Comparison of ENCODE assay signal across 9 cellular contexts in genomic region chr12:49127971-49128370, GRCh38. TPM values are rescaled to one million over a fixed set of nuclear protein-coding genes. Genes with fewer than 3 reads are reported as not detected.
DNase-seq lines count a peak whose midpoint lies in the region; ATAC-seq and TF ChIP-seq lines count a peak whose summit lies in the region.
"Not testable (repeated sequence)": the region's sequence is repeated elsewhere in the genome, so short reads cannot be mapped to it uniquely, and the experiment has no call there.
"Had no signal": no experiment of that assay in that cellular context is flagged by ENCODE, and none has a peak within 500 bp of the region (broad histone marks: within the 10 kb centered on the region; RNA-seq: fewer than 3 reads in every experiment).

No MANE protein-coding gene starts in this region.

- not testable (repeated sequence) for H3K4me3 ChIP-seq in CD4-positive, CD25-positive, alpha-beta regulatory T cell (ENCODE audit: low read depth, low read length); neutrophil (ENCODE audit: low read depth in 1 of 2, low read length in 1 of 2)
- peak overlapping the region; percentile 34 for H3K4me3 ChIP-seq in Loucy (ENCODE audit: low read length, poor library complexity, severe bottlenecking)

- CTCF ChIA-PET in activated CD4-positive, alpha-beta memory T cell treated with anti-CD3 and anti-CD28 coated beads for 36 hours (lab: Charles Lee), result interaction anchor here (1.4 to 1.9 kb wide), 3 partner anchors 17 to 64 kb away, joined by 4 to 9 read pairs (median 6); no protein-coding TSS in a partner anchor
- CTCF ChIA-PET in activated naive CD4-positive, alpha-beta T cell treated with anti-CD3 and anti-CD28 coated beads, Interleukin-2, amount 10 ng/mL, durations not matched to agents 7 days and 5 days (lab: Charles Lee), result interaction anchor here (1.0 kb wide), 1 partner anchor 63 kb away, joined by 3 read pairs; no protein-coding TSS in a partner anchor

- H3F3A ChIP-seq in Loucy (ENCODE audit: low read depth), result peaks cover 34% of the 10 kb centered on the region

- not testable (repeated sequence) for H3K9ac ChIP-seq in Loucy (ENCODE audit: low read depth, low read length, poor library complexity, severe bottlenecking)

- H2AFZ ChIP-seq in Loucy (ENCODE audit: low read length), result not testable (repeated sequence)

- DNase-seq in CD4-positive, CD25-positive, alpha-beta regulatory T cell; activated CD4-positive, alpha-beta memory T cell treated with anti-CD3 and anti-CD28 coated beads for 36 hours; activated naive CD4-positive, alpha-beta T cell treated with anti-CD3 and anti-CD28 coated beads, Interleukin-2, amount 10 ng/mL, durations not matched to agents 7 days and 5 days; endothelial cell (ENCODE audit: low spot score): not testable (repeated sequence)

- H3K4me3 Mint-ChIP-seq in CD4-positive, CD25-positive, alpha-beta regulatory T cell, result peak overlapping the region; percentile 48 to 85 (median 70)
- peak overlapping the region; percentile 54 for H3K4me3 Mint-ChIP-seq in activated CD4-positive, alpha-beta memory T cell treated with anti-CD3 and anti-CD28 coated beads for 36 hours
- H3K4me3 Mint-ChIP-seq in activated naive CD4-positive, alpha-beta T cell treated with anti-CD3 and anti-CD28 coated beads, Interleukin-2, amount 10 ng/mL, durations not matched to agents 7 days and 5 days, result peak overlapping the region; percentile 40
- H3K4me3 Mint-ChIP-seq in endothelial cell (ENCODE audit: unreplicated experiment), result peak overlapping the region; percentile 72

- H3K4me1 ChIP-seq in CD4-positive, CD25-positive, alpha-beta regulatory T cell (ENCODE audit: control insufficient read depth, insufficient read depth, low read length, poor library complexity, severe bottlenecking), result peaks cover 30% of the 10 kb centered on the region
- peaks cover 24% of the 10 kb centered on the region for H3K4me1 ChIP-seq in Loucy (ENCODE audit: insufficient read depth, low read length, poor library complexity, severe bottlenecking)
- H3K4me1 ChIP-seq in neutrophil (ENCODE audit: control insufficient read depth in 1 of 2, insufficient read depth in 1 of 2, low read depth in 1 of 2, low read length in 1 of 2), result peaks cover 29% of the 10 kb centered on the region in 2 experiments

- not testable (repeated sequence) for ATAC-seq in CD4-positive, CD25-positive, alpha-beta regulatory T cell (ENCODE audit: low read depth in 2 of 2)

- not testable (repeated sequence) for H3K27me3 Mint-ChIP-seq in CD4-positive, CD25-positive, alpha-beta regulatory T cell; activated CD4-positive, alpha-beta memory T cell treated with anti-CD3 and anti-CD28 coated beads for 36 hours
- peaks cover 12% of the 10 kb centered on the region for H3K27me3 Mint-ChIP-seq in activated naive CD4-positive, alpha-beta T cell treated with anti-CD3 and anti-CD28 coated beads, Interleukin-2, amount 10 ng/mL, durations not matched to agents 7 days and 5 days
- H3K27me3 Mint-ChIP-seq in endothelial cell (ENCODE audit: unreplicated experiment), result peaks cover 15% of the 10 kb centered on the region

- peaks cover 24 to 54% (median 38%) of the 10 kb centered on the region in 4 donors for H3K4me1 Mint-ChIP-seq in CD4-positive, CD25-positive, alpha-beta regulatory T cell
- H3K4me1 Mint-ChIP-seq in activated CD4-positive, alpha-beta memory T cell treated with anti-CD3 and anti-CD28 coated beads for 36 hours (ENCODE audit: low read depth), result peaks cover 35% of the 10 kb centered on the region
- H3K4me1 Mint-ChIP-seq in activated naive CD4-positive, alpha-beta T cell treated with anti-CD3 and anti-CD28 coated beads, Interleukin-2, amount 10 ng/mL, durations not matched to agents 7 days and 5 days, result peaks cover 45% of the 10 kb centered on the region
- H3K4me1 Mint-ChIP-seq in endothelial cell (ENCODE audit: unreplicated experiment), result peaks cover 25% of the 10 kb centered on the region

- peaks cover 19% of the 10 kb centered on the region for H3K36me3 ChIP-seq in CD4-positive, CD25-positive, alpha-beta regulatory T cell (ENCODE audit: control insufficient read depth, insufficient read depth, low read length)
- H3K36me3 ChIP-seq in Loucy (ENCODE audit: insufficient read depth, low read length) (peaks cover 35% of the 10 kb centered on the region), neutrophil (peaks cover 33% of the 10 kb centered on the region)

- peak overlapping the region in 2 of 3 donors; percentile 79 to 82 for H3K27ac Mint-ChIP-seq in CD4-positive, CD25-positive, alpha-beta regulatory T cell
- peak overlapping the region; percentile 70 for H3K27ac Mint-ChIP-seq in activated CD4-positive, alpha-beta memory T cell treated with anti-CD3 and anti-CD28 coated beads for 36 hours
- H3K27ac Mint-ChIP-seq in activated naive CD4-positive, alpha-beta T cell treated with anti-CD3 and anti-CD28 coated beads, Interleukin-2, amount 10 ng/mL, durations not matched to agents 7 days and 5 days, result peak overlapping the region; percentile 5
- H3K27ac Mint-ChIP-seq in endothelial cell (ENCODE audit: unreplicated experiment), result not testable (repeated sequence)

- POLR2A ChIA-PET in activated CD4-positive, alpha-beta memory T cell treated with anti-CD3 and anti-CD28 coated beads for 36 hours (lab: Charles Lee), result interaction anchor here (0.8 to 1.1 kb wide), 4 partner anchors 15 to 64 kb away, joined by 3 to 6 read pairs (median 3); partner anchors contain the start of gene LMBR1L

- not testable (repeated sequence) for H3K27ac ChIP-seq in CD4-positive, CD25-positive, alpha-beta regulatory T cell (ENCODE audit: insufficient read depth, low read length, poor library complexity, severe bottlenecking)
- H3K27ac ChIP-seq in neutrophil, result peak overlapping the region; percentile 41

- H3K79me2 ChIP-seq in Loucy (ENCODE audit: insufficient read depth, low read length), result peaks cover 53% of the 10 kb centered on the region

- not testable (repeated sequence) for H3K9me2 ChIP-seq in Loucy (replicated peaks; ENCODE audit: low read depth, low read length)

- H3K9me3 ChIP-seq in CD4-positive, CD25-positive, alpha-beta regulatory T cell (ENCODE audit: control insufficient read depth in 2 of 2, low read length in 2 of 2); Loucy (ENCODE audit: insufficient read depth, low read depth, low read length); neutrophil: not testable (repeated sequence)

- intact Hi-C loops in activated CD4-positive, alpha-beta memory T cell treated with anti-CD3 and anti-CD28 coated beads for 36 hours (cut with micrococcal nuclease), result not testable (repeated sequence)

- H3K9me3 Mint-ChIP-seq in CD4-positive, CD25-positive, alpha-beta regulatory T cell; activated CD4-positive, alpha-beta memory T cell treated with anti-CD3 and anti-CD28 coated beads for 36 hours; activated naive CD4-positive, alpha-beta T cell treated with anti-CD3 and anti-CD28 coated beads, Interleukin-2, amount 10 ng/mL, durations not matched to agents 7 days and 5 days; endothelial cell (ENCODE audit: unreplicated experiment): not testable (repeated sequence)

- H3K4me2 ChIP-seq in Loucy (ENCODE audit: low read depth, low read length, poor library complexity, severe bottlenecking), result peak overlapping the region; percentile 60

- H4K20me1 ChIP-seq in Loucy (ENCODE audit: insufficient read depth, low read length, poor library complexity, severe bottlenecking), result peaks cover 41% of the 10 kb centered on the region

- H3K27me3 ChIP-seq in CD4-positive, CD25-positive, alpha-beta regulatory T cell (ENCODE audit: control insufficient read depth, insufficient read depth, low read length); neutrophil: not testable (repeated sequence)
- H3K27me3 ChIP-seq in Loucy (ENCODE audit: insufficient read depth, low read length, poor library complexity, severe bottlenecking), result peaks cover 11% of the 10 kb centered on the region

- peaks cover 22% of the 10 kb centered on the region for H3K36me3 Mint-ChIP-seq in CD4-positive, CD25-positive, alpha-beta regulatory T cell
- H3K36me3 Mint-ChIP-seq in activated CD4-positive, alpha-beta memory T cell treated with anti-CD3 and anti-CD28 coated beads for 36 hours, result peaks cover 44% of the 10 kb centered on the region
- peaks cover 47% of the 10 kb centered on the region for H3K36me3 Mint-ChIP-seq in activated naive CD4-positive, alpha-beta T cell treated with anti-CD3 and anti-CD28 coated beads, Interleukin-2, amount 10 ng/mL, durations not matched to agents 7 days and 5 days
- H3K36me3 Mint-ChIP-seq in endothelial cell (ENCODE audit: low read depth, unreplicated experiment), result peaks cover 31% of the 10 kb centered on the region

- not testable (repeated sequence) for TF ChIP-seq CTCF in Loucy (conservative IDR thresholded peaks at IDR 0.05; ENCODE audit: low read length); endothelial cell (IDR thresholded peaks at IDR 0.05; ENCODE audit: unreplicated experiment); neutrophil (IDR thresholded peaks at IDR 0.05)

RNA-seq across cellular contexts. Expression of gene TUBA1B, which starts 3.2 kb away (rescaled TPM):
- total RNA-seq in CD4-positive, CD25-positive, alpha-beta regulatory T cell, result 174 TPM
- 100 to 1,000 TPM; 445 to 648 (median 513) TPM for polyA plus RNA-seq in CD4-positive, CD25-positive, alpha-beta regulatory T cell
- total RNA-seq in activated CD4-positive, alpha-beta memory T cell treated with anti-CD3 and anti-CD28 coated beads for 36 hours, result 1,000 to 10,000 TPM; 2,573 to 2,575 TPM
- 915 TPM for total RNA-seq in endothelial cell (ENCODE audit: unreplicated experiment)

RNA-seq across cellular contexts. Expression of gene LMBR1L, which starts 17.3 kb away (rescaled TPM):
- 315 TPM for total RNA-seq in CD4-positive, CD25-positive, alpha-beta regulatory T cell
- 10 to 100 TPM; 59.0 to 71.9 (median 62.2) TPM for polyA plus RNA-seq in CD4-positive, CD25-positive, alpha-beta regulatory T cell
- total RNA-seq in activated CD4-positive, alpha-beta memory T cell treated with anti-CD3 and anti-CD28 coated beads for 36 hours, result 10 to 100 TPM; 55.0 to 59.1 TPM
- total RNA-seq in endothelial cell (ENCODE audit: unreplicated experiment), result 175 TPM

RNA-seq across cellular contexts. Expression of gene DHH, which starts 33.4 kb away (rescaled TPM):
- 0.27 TPM for total RNA-seq in CD4-positive, CD25-positive, alpha-beta regulatory T cell
- polyA plus RNA-seq in CD4-positive, CD25-positive, alpha-beta regulatory T cell, result not detected
- total RNA-seq in activated CD4-positive, alpha-beta memory T cell treated with anti-CD3 and anti-CD28 coated beads for 36 hours, result not detected
- 0.46 TPM for total RNA-seq in endothelial cell (ENCODE audit: unreplicated experiment)
- total RNA-seq: fibroblast of villous mesenchyme, GM23338 had no signal
- polyA plus RNA-seq: A549, GM23338 had no signal

RNA-seq across cellular contexts. Expression of gene RHEBL1, which starts 58.2 kb away (rescaled TPM):
- total RNA-seq in CD4-positive, CD25-positive, alpha-beta regulatory T cell, result 6.0 TPM
- 10 to 100 TPM; 11.7 to 19.5 (median 15.8) TPM for polyA plus RNA-seq in CD4-positive, CD25-positive, alpha-beta regulatory T cell
- total RNA-seq in activated CD4-positive, alpha-beta memory T cell treated with anti-CD3 and anti-CD28 coated beads for 36 hours, result 10 to 100 TPM; 15.6 to 16.1 TPM
- total RNA-seq in endothelial cell (ENCODE audit: unreplicated experiment), result 3.2 TPM
